In genomic region chr16:2224183-2224486, GRCh38 we compare ENCODE assay signal across 8 cellular contexts. TPM values are rescaled to one million over a fixed set of nuclear protein-coding genes. Genes with fewer than 3 reads are reported as not detected.
A peak's percentile ranks its signal among the peaks of the same experiment; 100 is the strongest.
DNase-seq lines count a peak whose midpoint lies in the region; ATAC-seq and TF ChIP-seq lines count a peak whose summit lies in the region.

No MANE protein-coding gene starts in this region.

- H3K4me1 ChIP-seq in Peyer's patch (peaks cover 0 to 19% (median 11%) of the 10 kb centered on the region in 4 donors), esophagus squamous epithelium (peaks cover 12 to 45% (median 20%) of the 10 kb centered on the region in 3 donors), osteoblast (ENCODE audit: insufficient read depth, low read length) (peaks cover 14% of the 10 kb centered on the region)

- peak overlapping the region; percentile 88 for H3K4me2 ChIP-seq in osteoblast (ENCODE audit: insufficient read depth, low read length)

- no peak for TF ChIP-seq POLR2A in Peyer's patch (IDR thresholded peaks at IDR 0.05)
- TF ChIP-seq POLR2A in esophagus squamous epithelium (IDR thresholded peaks at IDR 0.05): no peak

- H3K27ac ChIP-seq in Peyer's patch (peak overlapping the region; percentile 85 to 91 (median 87)), esophagus squamous epithelium (peak overlapping the region; percentile 89 to 95 (median 94)), osteoblast (ENCODE audit: low read depth, low read length) (peak overlapping the region; percentile 72)

- WGBS in esophagus squamous epithelium, 2 donors: 8 to 20% methylated on average over 4 to 5 of the region's 5 CpGs

- DNase-seq in activated naive CD4-positive, alpha-beta T cell treated with Interleukin-2 at 50 U/mL for 16 hours: no peak
- DNase-seq in Peyer's patch (no peak), esophagus squamous epithelium (lab: John Stamatoyannopoulos, UW) (no peak), osteoblast (ENCODE audit: insufficient read length, low spot score, missing footprints) (peak; percentile 98), NCI-H2029 treated with DMSO at 0.1 percent for 48 hours (lab: John Stamatoyannopoulos, UW) (no peak), DMS 273 treated with DMSO at 0.1 percent for 48 hours (lab: John Stamatoyannopoulos, UW) (no peak)

- H2AFZ ChIP-seq in osteoblast (ENCODE audit: low read length): peak overlapping the region; percentile 88

- H3K36me3 Mint-ChIP-seq in activated naive CD4-positive, alpha-beta T cell treated with anti-CD3 and anti-CD28 coated beads, Interleukin-2, amount 50 U/mL, for 24 hours: peaks cover 3% of the 10 kb centered on the region

- H3K4me3 ChIP-seq in Peyer's patch: peak overlapping the region; percentile 84 to 100 (median 91)
- H3K4me3 ChIP-seq in esophagus squamous epithelium: peak overlapping the region; percentile 81 to 99 (median 81)
- H3K4me3 ChIP-seq in osteoblast (ENCODE audit: insufficient read depth, low read length): peak overlapping the region; percentile 94

- H3K79me2 ChIP-seq in osteoblast (ENCODE audit: insufficient read depth, low read length): peaks cover 55% of the 10 kb centered on the region

- no peak overlapping the region for H3K27ac Mint-ChIP-seq in activated naive CD4-positive, alpha-beta T cell treated with anti-CD3 and anti-CD28 coated beads, Interleukin-2, amount 50 U/mL, for 24 hours

- TF ChIP-seq CTCF in Peyer's patch (IDR thresholded peaks at IDR 0.05): peak in 3 of 6 experiments; percentile 18 to 40 (median 27)
- peak in 1 of 6 experiments; percentile 25 for TF ChIP-seq CTCF in esophagus squamous epithelium (IDR thresholded peaks at IDR 0.05)
- TF ChIP-seq CTCF in osteoblast (IDR thresholded peaks at IDR 0.05; ENCODE audit: extremely low read depth, low read depth, low read length): peak; percentile 20

- no peaks in the 10 kb centered on the region for H3K9me3 Mint-ChIP-seq in activated naive CD4-positive, alpha-beta T cell treated with anti-CD3 and anti-CD28 coated beads, Interleukin-2, amount 50 U/mL, for 24 hours

- no peak for ATAC-seq in HG03432 (IDR thresholded peaks at IDR 0.05; ENCODE audit: unreplicated experiment)

- H3K4me3 Mint-ChIP-seq in activated naive CD4-positive, alpha-beta T cell treated with anti-CD3 and anti-CD28 coated beads, Interleukin-2, amount 50 U/mL, for 24 hours: peak overlapping the region; percentile 84

- H3K9me3 ChIP-seq in Peyer's patch (no peaks in the 10 kb centered on the region), esophagus squamous epithelium (no peaks in the 10 kb centered on the region), osteoblast (ENCODE audit: low read depth, low read length) (no peaks in the 10 kb centered on the region)

- peaks cover 41% of the 10 kb centered on the region for H4K20me1 ChIP-seq in osteoblast (ENCODE audit: insufficient read depth, low read length)

- H3K4me1 Mint-ChIP-seq in activated naive CD4-positive, alpha-beta T cell treated with anti-CD3 and anti-CD28 coated beads, Interleukin-2, amount 50 U/mL, for 24 hours: peaks cover 12% of the 10 kb centered on the region

- no peaks in the 10 kb centered on the region for H3K27me3 Mint-ChIP-seq in activated naive CD4-positive, alpha-beta T cell treated with anti-CD3 and anti-CD28 coated beads, Interleukin-2, amount 50 U/mL, for 24 hours

- intact Hi-C loops in esophagus squamous epithelium (cut with DNase I): no loop called here

- no peaks in the 10 kb centered on the region for H3K27me3 ChIP-seq in Peyer's patch
- H3K27me3 ChIP-seq in esophagus squamous epithelium: no peaks in the 10 kb centered on the region
- no peaks in the 10 kb centered on the region for H3K27me3 ChIP-seq in osteoblast (ENCODE audit: insufficient read depth, low read length)

- H3K36me3 ChIP-seq in Peyer's patch (peaks cover 0 to 14% (median 0%) of the 10 kb centered on the region in 3 donors), esophagus squamous epithelium (peaks cover 5 to 25% (median 10%) of the 10 kb centered on the region in 3 donors), osteoblast (ENCODE audit: insufficient read depth, low read length) (peaks cover 11% of the 10 kb centered on the region)

RNA-seq across cellular contexts. Expression of gene E4F1, which starts 0.7 kb away (rescaled TPM):
- 100 to 1,000 TPM in 1 of 4 donors, 10 to 100 TPM in 3; 35.6 to 124 (median 76.2) TPM for total RNA-seq in Peyer's patch
- total RNA-seq in esophagus squamous epithelium: 10 to 100 TPM; 16.8 to 25.6 (median 19.2) TPM
- total RNA-seq in osteoblast: 30.9 and 31.5 TPM in 2 replicates

RNA-seq across cellular contexts. Expression of gene PGP, which starts 9.5 kb away (rescaled TPM):
- total RNA-seq in Peyer's patch (10 to 100 TPM; 21.7 to 25.6 (median 23.1) TPM), esophagus squamous epithelium (10 to 100 TPM in 1 of 4 donors, 1 to 10 TPM in 3; 5.5 to 14.2 (median 7.4) TPM), osteoblast (14.1 and 14.4 TPM in 2 replicates)

RNA-seq across cellular contexts. Expression of gene DNASE1L2, which starts 12.1 kb away (rescaled TPM):
- total RNA-seq in Peyer's patch: 1 to 10 TPM in 3 of 4 donors, not detected in 1; 2.0 to 2.8 (median 2.5) TPM
- total RNA-seq in esophagus squamous epithelium: under 1 TPM in 3 of 4 donors, not detected in 1; 0.38 to 0.61 (median 0.57) TPM
- total RNA-seq in osteoblast: 0.72 and 0.88 TPM in 2 replicates

RNA-seq across cellular contexts. Expression of gene BRICD5, which starts 13.5 kb away (rescaled TPM):
- total RNA-seq in Peyer's patch (10 to 100 TPM; 13.3 to 44.6 (median 19.8) TPM), esophagus squamous epithelium (1 to 10 TPM in 3 of 4 donors, not detected in 1; 1.1 to 2.0 (median 1.6) TPM), osteoblast (1.5 and 2.5 TPM in 2 replicates)

RNA-seq across cellular contexts. Expression of gene MLST8, which starts 18.9 kb away (rescaled TPM):
- total RNA-seq in Peyer's patch: 10 to 100 TPM; 45.7 to 95.7 (median 69.4) TPM
- total RNA-seq in esophagus squamous epithelium: 10 to 100 TPM; 33.1 to 48.8 (median 42.8) TPM
- total RNA-seq in osteoblast: 30.8 and 44.2 TPM in 2 replicates
